In genomic region chr19:7806876-7807275, GRCh38 we compare ENCODE assay signal across 23 cellular contexts. TPM values are rescaled to one million over a fixed set of nuclear protein-coding genes. Genes with fewer than 3 reads are reported as not detected.
"Had no signal": no experiment of that assay in that cellular context is flagged by ENCODE, and none has a peak within 500 bp of the region (broad histone marks: within the 10 kb centered on the region; RNA-seq: fewer than 3 reads in every experiment).

No MANE protein-coding gene starts in this region.

- H3K27me3 ChIP-seq: adrenal gland had no signal

- FAIRE-seq: RCC 7860 had no signal

- H3K4me3 ChIP-seq: adrenal gland, K562 had no signal

- H3K27ac ChIP-seq: adrenal gland, WERI-Rb-1 had no signal

- ATAC-seq: K562 had no signal

- H3K9me3 ChIP-seq: adrenal gland had no signal

- DNase-seq: adrenal gland, anterior cingulate cortex, Kasumi-1, NCI-H1092, NCI-H1417, NCI-H1930, NCI-H2171, NCI-H526, NCI-H774, OCI-M1, SHP77 treated with DMSO at 0.1 percent for 48 hours, T1000, WERI-Rb-1 had no signal

- H3K4me1 ChIP-seq: adrenal gland had no signal

- H3K36me3 ChIP-seq: adrenal gland, WERI-Rb-1 had no signal

RNA-seq across cellular contexts. Expression of gene CLEC4M, which starts 43.8 kb away (rescaled TPM):
- total RNA-seq: activated CD4-positive, alpha-beta memory T cell treated with anti-CD3 and anti-CD28 coated beads, Interleukin-2, amount 10 ng/mL, durations not matched to agents 7 days and 5 days; activated CD4-positive, alpha-beta T cell treated with anti-CD3 and anti-CD28 coated beads for 36 hours; activated CD8-positive, alpha-beta memory T cell treated with anti-CD3 and anti-CD28 coated beads for 36 hours; activated naive CD8-positive, alpha-beta T cell treated with anti-CD3 and anti-CD28 coated beads, Interleukin-2, amount 10 ng/mL, durations not matched to agents 7 days and 5 days; activated T-cell treated with anti-CD3 and anti-CD28 coated beads, Interleukin-2, amount 50 U/mL, for 72 hours; cardiac septum; K562; SK-MEL-5 had no signal

RNA-seq across cellular contexts. Expression of gene CD209, which starts 59.5 kb away (rescaled TPM):
- total RNA-seq: activated CD4-positive, alpha-beta memory T cell treated with anti-CD3 and anti-CD28 coated beads, Interleukin-2, amount 10 ng/mL, durations not matched to agents 7 days and 5 days; activated CD4-positive, alpha-beta T cell treated with anti-CD3 and anti-CD28 coated beads for 36 hours; activated CD8-positive, alpha-beta memory T cell treated with anti-CD3 and anti-CD28 coated beads for 36 hours; activated T-cell treated with anti-CD3 and anti-CD28 coated beads, Interleukin-2, amount 50 U/mL, for 72 hours; K562; NCI-H460; SK-MEL-5 had no signal
